Comparison of ENCODE assay signal across 8 cellular contexts in genomic region chrX:22748093-22748999, GRCh38.
DNase-seq lines count a peak whose midpoint lies in the region; ATAC-seq, FAIRE-seq and TF ChIP-seq lines count a peak whose summit lies in the region.

No MANE protein-coding gene starts in this region.

- peak; percentile 61 for DNase-seq in A673 (ENCODE audit: low spot score)
- peak; percentile 3 for DNase-seq in GM12892 (ENCODE audit: insufficient read length)
- peak; percentile 27 for DNase-seq in NCI-H2196 (lab: John Stamatoyannopoulos, UW; ENCODE audit: unreplicated experiment)
- peak; percentile 38 for DNase-seq in activated CD4-positive, alpha-beta T cell treated with anti-CD3 and anti-CD28 coated beads for 48 hours
- DNase-seq in epidermal melanocyte (ENCODE audit: insufficient read length, low spot score), result peak; percentile 18
- DNase-seq in mucosa of gallbladder (ENCODE audit: low spot score), result peak; percentile 41
- peak; percentile 35 for DNase-seq in transverse colon

- no peak for FAIRE-seq in GM12892 (lab: Jason Lieb, UNC)

- peak; percentile 86 for TF ChIP-seq CTCF in A673 (conservative IDR thresholded peaks at IDR 0.05; ENCODE audit: low read depth, low read length)
- peak; percentile 39 to 73 (median 55) for TF ChIP-seq CTCF in transverse colon (IDR thresholded peaks at IDR 0.05)

- H3K9me3 ChIP-seq in A673 (ENCODE audit: low read depth, low read length, poor library complexity, severe bottlenecking), result no peaks in the 10 kb centered on the region
- no peaks in the 10 kb centered on the region for H3K9me3 ChIP-seq in transverse colon

- H3K4me1 ChIP-seq in A673 (ENCODE audit: insufficient read depth, low read length, poor library complexity, severe bottlenecking) (no peaks in the 10 kb centered on the region), transverse colon (no peaks in the 10 kb centered on the region)

- in situ Hi-C loops in transverse colon (cut with MboI; ENCODE audit: low pct_ligation_motif_present in 1 of 4, low pct_unique_long_range_greater_than_20kb in 1 of 4, low sequenced_read_pairs in 3 of 4), result loop anchor here in 1 of 4 donors (25.0 kb wide), 1 partner anchor 586 kb away; no protein-coding TSS in a partner anchor

- POLR2A ChIA-PET in A673 (lab: Charles Lee; ENCODE audit: low non-redundant PET), result no interaction called here

- H3K36me3 ChIP-seq in A673 (ENCODE audit: insufficient read depth, low read length, poor library complexity, severe bottlenecking) (no peaks in the 10 kb centered on the region), transverse colon (no peaks in the 10 kb centered on the region)

- H3K4me3 ChIP-seq in A673 (ENCODE audit: low read depth, low read length, poor library complexity, severe bottlenecking) (no peak overlapping the region), transverse colon (no peak overlapping the region)

- intact Hi-C loops in A673 (cut with micrococcal nuclease; ENCODE audit: unreplicated experiment), result loop anchor here (2.0 to 5.0 kb wide), 2 partner anchors 82 to 611 kb away; no protein-coding TSS in a partner anchor
- intact Hi-C loops in transverse colon (cut with DNase I; ENCODE audit: low total_unique reads), result loop anchor here (10.0 kb wide), 1 partner anchor 244 kb away; no protein-coding TSS in a partner anchor

- no TSS peak for BruUV-seq in A673 (replicated peaks; lab: Mats Ljungman, UMichigan)

- peak; percentile 82 for ATAC-seq in HG03025 (IDR thresholded peaks at IDR 0.05; ENCODE audit: low FRiP score, unreplicated experiment)

- H3K27me3 ChIP-seq in A673 (replicated peaks; ENCODE audit: insufficient read depth, low read depth, low read length, poor library complexity), result no peaks in the 10 kb centered on the region
- no peaks in the 10 kb centered on the region for H3K27me3 ChIP-seq in transverse colon

- WGBS in transverse colon (ENCODE audit: low coverage in 1 of 2), 2 donors, result 22% methylated on average over 7 of the region's 7 CpGs; no CpG with 5 or more reads in 1 of the 2 donors

- no peak for TF ChIP-seq EP300 in transverse colon (IDR thresholded peaks at IDR 0.05; ENCODE audit: low read depth)

- CTCF ChIA-PET in A673 (lab: Charles Lee), result interaction anchor here (0.7 to 1.3 kb wide), 4 partner anchors 17 to 763 kb away, joined by 3 to 12 read pairs (median 6); no protein-coding TSS in a partner anchor

- no peak overlapping the region for H3K27ac ChIP-seq in A673 (ENCODE audit: low read depth, low read length, poor library complexity, severe bottlenecking)
- no peak overlapping the region for H3K27ac ChIP-seq in transverse colon

- no peak for TF ChIP-seq POLR2A in GM12892 (IDR thresholded peaks at IDR 0.05; ENCODE audit: low read depth, low read length)
- TF ChIP-seq POLR2A in transverse colon (IDR thresholded peaks at IDR 0.05), result no peak

Comparison
In these comparisons a context has a peak if more than half of its experiments do, and no peak if none do; other contexts are left out.
1. DNase-seq: peak in every context shown above with its lines; median percentile 61 in A673; 41 in mucosa of gallbladder; 38 in activated CD4-positive, alpha-beta T cell treated with anti-CD3 and anti-CD28 coated beads for 48 hours; 35 in transverse colon; 27 in NCI-H2196; 18 in epidermal melanocyte; 3 in GM12892.